In genomic region chr13:24247016-24247415, GRCh38 we compare ENCODE assay signal across 16 cellular contexts.
DNase-seq lines count a peak whose midpoint lies in the region; ATAC-seq and TF ChIP-seq lines count a peak whose summit lies in the region.
"Had no signal": no experiment of that assay in that cellular context is flagged by ENCODE, and none has a peak within 500 bp of the region (broad histone marks: within the 10 kb centered on the region; RNA-seq: fewer than 3 reads in every experiment).

No MANE protein-coding gene starts in this region.

- no peaks in the 10 kb centered on the region for H3K9me3 ChIP-seq in spleen

- TF ChIP-seq CTCF in activated CD8-positive, alpha-beta T cell treated with anti-CD3 and anti-CD28 coated beads for 36 hours (IDR thresholded peaks at IDR 0.05): no peak
- no peak for TF ChIP-seq CTCF in spleen (IDR thresholded peaks at IDR 0.05 in 8 of 11, conservative IDR thresholded peaks at IDR 0.05 in 3 of 11)

- 64 to 74% (median 69%) methylated on average over 5 of the region's 5 CpGs for WGBS in spleen, 5 donors

- H3K4me3 Mint-ChIP-seq in activated CD8-positive, alpha-beta T cell treated with anti-CD3 and anti-CD28 coated beads for 36 hours: no peak overlapping the region
- no peak overlapping the region for H3K4me3 Mint-ChIP-seq in activated CD8-positive, alpha-beta T cell treated with anti-CD3 and anti-CD28 coated beads, Interleukin-2, amount 10 ng/mL, durations not matched to agents 7 days and 5 days
- no peak overlapping the region for H3K4me3 Mint-ChIP-seq in activated T-helper 1 cell treated with anti-CD3 and anti-CD28 coated beads, Interleukin-12 subunit alpha, Interleukin-12 subunit beta, Interleukin-2, Interleukin-4 antibody, amounts not matched to agents 30 ng/mL and 10 ng/mL and 1 ng/mL, durations not matched to agents 14 hours and 24 hours and 36 hours
- H3K4me3 Mint-ChIP-seq in stimulated activated naive CD8-positive, alpha-beta T cell treated with anti-CD3 and anti-CD28 coated beads, Interleukin-15, amount 100 ng/mL, for 72 hours: no peak overlapping the region
- H3K4me3 Mint-ChIP-seq: IgD-negative memory B cell had no signal

- H3K4me1 ChIP-seq in spleen: peaks cover 4 to 64% (median 34%) of the 10 kb centered on the region in 6 donors

- no peak for ATAC-seq in activated CD8-positive, alpha-beta T cell treated with anti-CD3 and anti-CD28 coated beads for 36 hours
- no peak for ATAC-seq in activated CD8-positive, alpha-beta T cell treated with anti-CD3 and anti-CD28 coated beads, Interleukin-2, amount 10 ng/mL, durations not matched to agents 7 days and 5 days
- ATAC-seq in left colon: peak; percentile 22
- ATAC-seq in stimulated activated naive CD8-positive, alpha-beta T cell treated with anti-CD3 and anti-CD28 coated beads, Interleukin-15, amount 100 ng/mL, for 72 hours: no peak

- peaks cover 23% of the 10 kb centered on the region for H3K36me3 Mint-ChIP-seq in activated CD8-positive, alpha-beta T cell treated with anti-CD3 and anti-CD28 coated beads for 36 hours (ENCODE audit: low read depth)
- peaks cover 10% of the 10 kb centered on the region for H3K36me3 Mint-ChIP-seq in activated CD8-positive, alpha-beta T cell treated with anti-CD3 and anti-CD28 coated beads, Interleukin-2, amount 10 ng/mL, durations not matched to agents 7 days and 5 days (ENCODE audit: low read depth)
- H3K36me3 Mint-ChIP-seq in activated T-helper 1 cell treated with anti-CD3 and anti-CD28 coated beads, Interleukin-12 subunit alpha, Interleukin-12 subunit beta, Interleukin-2, Interleukin-4 antibody, amounts not matched to agents 30 ng/mL and 10 ng/mL and 1 ng/mL, durations not matched to agents 14 hours and 24 hours and 36 hours (ENCODE audit: low read depth): peaks cover 2% of the 10 kb centered on the region

- no peak for TF ChIP-seq POLR2A in spleen (IDR thresholded peaks at IDR 0.05)

- H3K9me3 Mint-ChIP-seq in activated CD8-positive, alpha-beta T cell treated with anti-CD3 and anti-CD28 coated beads for 36 hours: no peaks in the 10 kb centered on the region
- no peaks in the 10 kb centered on the region for H3K9me3 Mint-ChIP-seq in activated CD8-positive, alpha-beta T cell treated with anti-CD3 and anti-CD28 coated beads, Interleukin-2, amount 10 ng/mL, durations not matched to agents 7 days and 5 days (ENCODE audit: insufficient read depth)
- H3K9me3 Mint-ChIP-seq in activated T-helper 1 cell treated with anti-CD3 and anti-CD28 coated beads, Interleukin-12 subunit alpha, Interleukin-12 subunit beta, Interleukin-2, Interleukin-4 antibody, amounts not matched to agents 30 ng/mL and 10 ng/mL and 1 ng/mL, durations not matched to agents 14 hours and 24 hours and 36 hours: no peaks in the 10 kb centered on the region
- no peaks in the 10 kb centered on the region for H3K9me3 Mint-ChIP-seq in stimulated activated naive CD8-positive, alpha-beta T cell treated with anti-CD3 and anti-CD28 coated beads, Interleukin-15, amount 100 ng/mL, for 72 hours
- H3K9me3 Mint-ChIP-seq: IgD-negative memory B cell had no signal

- no peak overlapping the region for H3K4me3 ChIP-seq in spleen

- POLR2A ChIA-PET in activated CD8-positive, alpha-beta T cell treated with anti-CD3 and anti-CD28 coated beads for 36 hours (lab: Charles Lee): no interaction called here
- POLR2A ChIA-PET in activated CD8-positive, alpha-beta T cell treated with anti-CD3 and anti-CD28 coated beads, Interleukin-2, amount 10 ng/mL, durations not matched to agents 7 days and 5 days (lab: Charles Lee): interaction anchor here (1.0 kb wide), 1 partner anchor 14 kb away, joined by 3 read pairs; no protein-coding TSS in a partner anchor

- intact Hi-C loops in activated CD8-positive, alpha-beta T cell treated with anti-CD3 and anti-CD28 coated beads for 36 hours (cut with micrococcal nuclease): no loop called here
- intact Hi-C loops in activated T-helper 1 cell treated with anti-CD3 and anti-CD28 coated beads, Interleukin-12 subunit alpha, Interleukin-12 subunit beta, Interleukin-2, Interleukin-4 antibody, amounts not matched to agents 30 ng/mL and 10 ng/mL and 1 ng/mL, durations not matched to agents 14 hours and 24 hours and 36 hours (cut with micrococcal nuclease): no loop called here
- intact Hi-C loops in left colon (cut with DNase I, micrococcal nuclease) (no loop called here), spleen (cut with DNase I; ENCODE audit: low total_unique reads) (no loop called here)

- H3K27ac ChIP-seq in spleen: peak overlapping the region in 6 of 8 donors; percentile 16 to 54 (median 52)

- peaks cover 0 to 14% (median 2%) of the 10 kb centered on the region in 6 donors for H3K36me3 ChIP-seq in spleen

- H3K27ac Mint-ChIP-seq in activated CD8-positive, alpha-beta T cell treated with anti-CD3 and anti-CD28 coated beads for 36 hours: peak overlapping the region; percentile 50
- H3K27ac Mint-ChIP-seq in activated CD8-positive, alpha-beta T cell treated with anti-CD3 and anti-CD28 coated beads, Interleukin-2, amount 10 ng/mL, durations not matched to agents 7 days and 5 days: no peak overlapping the region
- peak overlapping the region; percentile 63 for H3K27ac Mint-ChIP-seq in activated T-helper 1 cell treated with anti-CD3 and anti-CD28 coated beads, Interleukin-12 subunit alpha, Interleukin-12 subunit beta, Interleukin-2, Interleukin-4 antibody, amounts not matched to agents 30 ng/mL and 10 ng/mL and 1 ng/mL, durations not matched to agents 14 hours and 24 hours and 36 hours
- H3K27ac Mint-ChIP-seq in stimulated activated naive CD8-positive, alpha-beta T cell treated with anti-CD3 and anti-CD28 coated beads, Interleukin-15, amount 100 ng/mL, for 72 hours: peak overlapping the region in 1 of 2 donors; percentile 68
- H3K27ac Mint-ChIP-seq: IgD-negative memory B cell had no signal

- H3K27me3 ChIP-seq in spleen (replicated peaks in 1 of 7): no peaks in the 10 kb centered on the region

- DNase-seq in activated CD8-positive, alpha-beta T cell treated with anti-CD3 and anti-CD28 coated beads for 36 hours: no peak
- DNase-seq in activated CD8-positive, alpha-beta T cell treated with anti-CD3 and anti-CD28 coated beads, Interleukin-2, amount 10 ng/mL, durations not matched to agents 7 days and 5 days: no peak
- no peak for DNase-seq in activated T-helper 1 cell treated with anti-CD3 and anti-CD28 coated beads, Interleukin-12 subunit alpha, Interleukin-12 subunit beta, Interleukin-2, Interleukin-4 antibody, amounts not matched to agents 30 ng/mL and 10 ng/mL and 1 ng/mL, durations not matched to agents 14 hours and 24 hours and 36 hours (ENCODE audit: low spot score)
- DNase-seq in left colon: no peak
- DNase-seq in spleen: no peak
- DNase-seq in NOMO-1 treated with dmso at 0.1 percent for 144 hours (lab: John Stamatoyannopoulos, UW; ENCODE audit: unreplicated experiment): no peak
- DNase-seq in GDM1 (lab: John Stamatoyannopoulos, UW): no peak
- no peak for DNase-seq in stimulated activated naive CD8-positive, alpha-beta T cell treated with anti-CD3 and anti-CD28 coated beads, Interleukin-15, amount 100 ng/mL, for 72 hours
- DNase-seq: C1 segment of cervical spinal cord, COR-L47, DMS153, EL, MV-4-11, NCI-H146, NCI-H2081 treated with DMSO at 0.1 percent for 48 hours had no signal

- no peaks in the 10 kb centered on the region for H3K27me3 Mint-ChIP-seq in activated CD8-positive, alpha-beta T cell treated with anti-CD3 and anti-CD28 coated beads for 36 hours
- H3K27me3 Mint-ChIP-seq in activated CD8-positive, alpha-beta T cell treated with anti-CD3 and anti-CD28 coated beads, Interleukin-2, amount 10 ng/mL, durations not matched to agents 7 days and 5 days (ENCODE audit: low read depth): no peaks in the 10 kb centered on the region
- no peaks in the 10 kb centered on the region for H3K27me3 Mint-ChIP-seq in activated T-helper 1 cell treated with anti-CD3 and anti-CD28 coated beads, Interleukin-12 subunit alpha, Interleukin-12 subunit beta, Interleukin-2, Interleukin-4 antibody, amounts not matched to agents 30 ng/mL and 10 ng/mL and 1 ng/mL, durations not matched to agents 14 hours and 24 hours and 36 hours (ENCODE audit: insufficient read depth)
- no peaks in the 10 kb centered on the region for H3K27me3 Mint-ChIP-seq in stimulated activated naive CD8-positive, alpha-beta T cell treated with anti-CD3 and anti-CD28 coated beads, Interleukin-15, amount 100 ng/mL, for 72 hours
- H3K27me3 Mint-ChIP-seq: IgD-negative memory B cell had no signal

- CTCF ChIA-PET in activated CD8-positive, alpha-beta T cell treated with anti-CD3 and anti-CD28 coated beads for 36 hours (lab: Charles Lee): no interaction called here
- CTCF ChIA-PET in activated CD8-positive, alpha-beta T cell treated with anti-CD3 and anti-CD28 coated beads, Interleukin-2, amount 10 ng/mL, durations not matched to agents 7 days and 5 days (lab: Charles Lee): interaction anchor here (3.9 kb wide), 1 partner anchor 19 kb away, joined by 16 read pairs; no protein-coding TSS in a partner anchor

- peaks cover 34% of the 10 kb centered on the region for H3K4me1 Mint-ChIP-seq in activated CD8-positive, alpha-beta T cell treated with anti-CD3 and anti-CD28 coated beads for 36 hours (ENCODE audit: low read depth)
- H3K4me1 Mint-ChIP-seq in activated CD8-positive, alpha-beta T cell treated with anti-CD3 and anti-CD28 coated beads, Interleukin-2, amount 10 ng/mL, durations not matched to agents 7 days and 5 days (ENCODE audit: low read depth): peaks cover 28% of the 10 kb centered on the region
- peaks cover 42% of the 10 kb centered on the region for H3K4me1 Mint-ChIP-seq in activated T-helper 1 cell treated with anti-CD3 and anti-CD28 coated beads, Interleukin-12 subunit alpha, Interleukin-12 subunit beta, Interleukin-2, Interleukin-4 antibody, amounts not matched to agents 30 ng/mL and 10 ng/mL and 1 ng/mL, durations not matched to agents 14 hours and 24 hours and 36 hours (ENCODE audit: low read depth)
- peaks cover 50% of the 10 kb centered on the region for H3K4me1 Mint-ChIP-seq in stimulated activated naive CD8-positive, alpha-beta T cell treated with anti-CD3 and anti-CD28 coated beads, Interleukin-15, amount 100 ng/mL, for 72 hours
